9 cellular contexts compared by ENCODE assay signal in genomic region chrX:101550362-101550761, GRCh38. TPM values are rescaled to one million over a fixed set of nuclear protein-coding genes. Genes with fewer than 3 reads are reported as not detected.
A peak's percentile ranks its signal among the peaks of the same experiment; 100 is the strongest.
DNase-seq lines count a peak whose midpoint lies in the region; ATAC-seq and TF ChIP-seq lines count a peak whose summit lies in the region.
"Had no signal": no experiment of that assay in that cellular context is flagged by ENCODE, and none has a peak within 500 bp of the region (broad histone marks: within the 10 kb centered on the region; RNA-seq: fewer than 3 reads in every experiment).

TSS of gene ARMCX1 (plus strand) at chrX:101550547. CDS start at chrX:101552931, 2,384 bp downstream.

- H3K27me3 ChIP-seq in right atrium auricular region (no peaks in the 10 kb centered on the region), aorta (ENCODE audit: control insufficient read depth in 1 of 2, insufficient read depth in 2 of 2, low read length in 1 of 2) (no peaks in the 10 kb centered on the region)
- H3K27me3 ChIP-seq: BLaER1 had no signal

- H3K27ac Mint-ChIP-seq in osteocyte (ENCODE audit: unreplicated experiment) = peak within 1 kb of the TSS; percentile 93

- no peaks in the 10 kb centered on the region for H3K36me3 ChIP-seq in right atrium auricular region
- H3K36me3 ChIP-seq in aorta (ENCODE audit: control insufficient read depth in 1 of 2, insufficient read depth in 2 of 2, low read length in 1 of 2) = peaks cover 0 to 2% of the 10 kb centered on the region in 2 donors
- H3K36me3 ChIP-seq: BLaER1 had no signal

- H3K9me3 Mint-ChIP-seq in osteocyte (ENCODE audit: unreplicated experiment) = no peaks in the 10 kb centered on the region

- intact Hi-C loops in aorta (cut with DNase I) = loop anchor here in 1 of 2 donors (5.0 kb wide), 1 partner anchor 107 kb away; the partner anchor contains the start of gene ARMCX2

- DNase-seq in NCI-H2081 (lab: John Stamatoyannopoulos, UW) = peak; percentile 24 to 47
- no peak for DNase-seq in NCI-H2081 treated with DMSO at 0.1 percent for 48 hours (lab: John Stamatoyannopoulos, UW)
- DNase-seq in NCI-H774 (lab: John Stamatoyannopoulos, UW) = peak; percentile 37
- peak; percentile 76 for DNase-seq in astrocyte of the hippocampus (ENCODE audit: low read depth, low spot score)
- DNase-seq in right atrium auricular region (ENCODE audit: low spot score) = peak; percentile 86
- DNase-seq in osteocyte (ENCODE audit: extremely low spot score, unreplicated experiment) = peak; percentile 87
- DNase-seq in aorta = peak; percentile 88 to 89

- H3K27me3 Mint-ChIP-seq in osteocyte (ENCODE audit: unreplicated experiment) = no peaks in the 10 kb centered on the region

- H3K27ac ChIP-seq in right atrium auricular region = peak within 1 kb of the TSS; percentile 84 to 88
- peak within 1 kb of the TSS; percentile 45 to 58 for H3K27ac ChIP-seq in aorta (ENCODE audit: low read depth in 1 of 2, low read length in 2 of 2)
- H3K27ac ChIP-seq: BLaER1 had no signal

- H3K9me3 ChIP-seq in right atrium auricular region = no peaks in the 10 kb centered on the region
- no peaks in the 10 kb centered on the region for H3K9me3 ChIP-seq in aorta (ENCODE audit: control insufficient read depth, low read length)

- TF ChIP-seq CTCF in right atrium auricular region (IDR thresholded peaks at IDR 0.05) (no peak), osteocyte (IDR thresholded peaks at IDR 0.05) (no peak)

- H3K4me1 Mint-ChIP-seq in osteocyte (ENCODE audit: unreplicated experiment) = peaks cover 19% of the 10 kb centered on the region

- peak within 1 kb of the TSS; percentile 52 to 53 for H3K4me3 ChIP-seq in right atrium auricular region
- H3K4me3 ChIP-seq in aorta (ENCODE audit: low read length in 2 of 2) = peak within 1 kb of the TSS; percentile 45 to 54
- H3K4me3 ChIP-seq: BLaER1 had no signal

- H3K4me1 ChIP-seq in right atrium auricular region (no peaks in the 10 kb centered on the region), aorta (ENCODE audit: control insufficient read depth in 1 of 2, insufficient read depth in 2 of 2, low read length in 2 of 2) (no peaks in the 10 kb centered on the region)
- H3K4me1 ChIP-seq: BLaER1 had no signal

- H3K36me3 Mint-ChIP-seq in osteocyte (ENCODE audit: unreplicated experiment) = peaks cover 16% of the 10 kb centered on the region

- ATAC-seq in aorta (ENCODE audit: low FRiP score) = peak; percentile 89
- no peak for ATAC-seq in HG03565 (IDR thresholded peaks at IDR 0.05; ENCODE audit: unreplicated experiment)

- peak within 1 kb of the TSS; percentile 90 for H3K4me3 Mint-ChIP-seq in osteocyte (ENCODE audit: unreplicated experiment)

- 0 to 25% methylated on average over 20 of the region's 20 CpGs for WGBS in aorta, 2 donors

RNA-seq across cellular contexts. Expression of gene ARMCX1, which starts in this region (rescaled TPM):
- total RNA-seq in right atrium auricular region (10 to 100 TPM; 27.2 to 33.4 TPM), osteocyte (38.6 and 40.0 TPM in 2 replicates), aorta (10 to 100 TPM; 31.5 to 32.9 TPM)
- 10 to 100 TPM; 27.2 to 33.5 TPM for polyA plus RNA-seq in aorta
